Comparison of ENCODE assay signal across 10 cellular contexts in genomic region chr1:111736548-111737215, GRCh38. TPM values are rescaled to one million over a fixed set of nuclear protein-coding genes. Genes with fewer than 3 reads are reported as not detected.
DNase-seq lines count a peak whose midpoint lies in the region; ATAC-seq and TF ChIP-seq lines count a peak whose summit lies in the region.
"Had no signal": no experiment of that assay in that cellular context is flagged by ENCODE, and none has a peak within 500 bp of the region (broad histone marks: within the 10 kb centered on the region; RNA-seq: fewer than 3 reads in every experiment).

No MANE protein-coding gene starts in this region.

- TF ChIP-seq CTCF in SK-N-SH (IDR thresholded peaks at IDR 0.05): no peak
- no peak for TF ChIP-seq CTCF in adrenal gland (IDR thresholded peaks at IDR 0.05)
- TF ChIP-seq CTCF in tibial artery (IDR thresholded peaks at IDR 0.05): no peak

- intact Hi-C loops in adrenal gland (cut with DNase I): no loop called here
- intact Hi-C loops in tibial artery (cut with DNase I; ENCODE audit: low total_unique reads): loop anchor here (10.0 kb wide), 1 partner anchor 232 kb away; the partner anchor contains the start of genes ADORA3 and TMIGD3

- H3K36me3 ChIP-seq in SK-N-SH (replicated peaks in 1 of 2; ENCODE audit: control insufficient read depth in 1 of 2, insufficient read depth in 2 of 2, low read length in 1 of 2) (no peaks in the 10 kb centered on the region), adrenal gland (replicated peaks in 1 of 2) (no peaks in the 10 kb centered on the region), iPS-15b (ENCODE audit: control insufficient read depth, insufficient read depth, low read length) (peaks cover 2% of the 10 kb centered on the region), tibial artery (peaks cover 0 to 4% (median 0%) of the 10 kb centered on the region in 3 donors)

- TF ChIP-seq RAD21 in SK-N-SH (IDR thresholded peaks at IDR 0.05; ENCODE audit: low read length): no peak

- H3K9me3 ChIP-seq in SK-N-SH (no peaks in the 10 kb centered on the region), adrenal gland (replicated peaks in 1 of 3) (no peaks in the 10 kb centered on the region), iPS-15b (ENCODE audit: control insufficient read depth, insufficient read depth, low read length) (no peaks in the 10 kb centered on the region), tibial artery (no peaks in the 10 kb centered on the region)

- WGBS in SK-N-SH (ENCODE audit: low lambda C conversion rate): 72% methylated on average over 3 of the region's 4 CpGs
- WGBS in adrenal gland, 4 donors: 49 to 82% (median 58%) methylated on average over 2 to 4 of the region's 4 CpGs

- H3K4me1 ChIP-seq in SK-N-SH (ENCODE audit: control insufficient read depth in 1 of 2, insufficient read depth in 2 of 2, low read depth in 1 of 2, low read length in 1 of 2) (peaks cover 8 to 15% of the 10 kb centered on the region in 2 experiments; a peak in 3 of 4 replicates), adrenal gland (replicated peaks in 1 of 2) (peaks cover 18 to 30% of the 10 kb centered on the region in 2 donors), iPS-15b (ENCODE audit: control insufficient read depth, insufficient read depth, low read length) (peaks cover 33% of the 10 kb centered on the region), tibial artery (peaks cover 0 to 57% (median 35%) of the 10 kb centered on the region in 4 donors)

- DNase-seq in SK-N-SH (no peak), adrenal gland (peak; percentile 35 to 72 (median 55)), tibial artery (no peak)
- DNase-seq: activated naive CD4-positive, alpha-beta T cell treated with anti-CD3 and anti-CD28 coated beads for 36 hours; T-helper 1 cell had no signal

- no peaks in the 10 kb centered on the region for H3K79me2 ChIP-seq in SK-N-SH (ENCODE audit: insufficient read depth)

- no peak for TF ChIP-seq POLR2A in adrenal gland (IDR thresholded peaks at IDR 0.05)

- H4K20me1 ChIP-seq in SK-N-SH (ENCODE audit: insufficient read depth): no peaks in the 10 kb centered on the region

- CTCF ChIA-PET in SK-N-SH (lab: Yijun Ruan, JAX): interaction anchor here (0.7 to 2.7 kb wide), 7 partner anchors 10 to 634 kb away, joined by 3 to 10 read pairs (median 6); no protein-coding TSS in a partner anchor

- H3K4me3 ChIP-seq in SK-N-SH (ENCODE audit: low read depth in 2 of 2, low read length in 1 of 2) (no peak overlapping the region), adrenal gland (no peak overlapping the region), iPS-15b (ENCODE audit: low read depth, low read length) (peak overlapping the region; percentile 78), tibial artery (no peak overlapping the region)

- H3K27me3 ChIP-seq in SK-N-SH (ENCODE audit: insufficient read depth) (no peaks in the 10 kb centered on the region), adrenal gland (no peaks in the 10 kb centered on the region), iPS-15b (ENCODE audit: control insufficient read depth, insufficient read depth, low read length) (peaks cover 8% of the 10 kb centered on the region), tibial artery (no peaks in the 10 kb centered on the region)

- H2AFZ ChIP-seq in SK-N-SH (ENCODE audit: low read depth): no peak overlapping the region

- no peak for ATAC-seq in SK-N-SH treated with all-trans-retinoic acid at 6 μM for 48 hours
- no peak for ATAC-seq in HG02678 (IDR thresholded peaks at IDR 0.05; ENCODE audit: unreplicated experiment)
- ATAC-seq in GM19395 (IDR thresholded peaks at IDR 0.05; ENCODE audit: unreplicated experiment): no peak

- TF ChIP-seq EP300 in SK-N-SH (IDR thresholded peaks at IDR 0.05; ENCODE audit: borderline replicate concordance in 1 of 2, low read depth in 1 of 2, low read length in 1 of 2): no peak

- no peak overlapping the region for H3K9ac ChIP-seq in SK-N-SH
- no peak overlapping the region for H3K9ac ChIP-seq in iPS-15b (ENCODE audit: low read depth, low read length)

- H3K27ac ChIP-seq in SK-N-SH (ENCODE audit: low read depth in 2 of 2, low read length in 1 of 2) (no peak overlapping the region), adrenal gland (peak overlapping the region in 2 of 5 donors; percentile 9 to 47), temporal lobe (ENCODE audit: low read depth, low read length) (peak overlapping the region; percentile 83), tibial artery (peak overlapping the region in 1 of 2 donors; percentile 96)

- peaks cover 6% of the 10 kb centered on the region for H3F3A ChIP-seq in SK-N-SH (replicated peaks; ENCODE audit: insufficient read depth)

- 0 out of 2 replicates have a peak overlapping the region, but pooled peaks have one; percentile 7 for H3K4me2 ChIP-seq in SK-N-SH

- POLR2A ChIA-PET in SK-N-SH (lab: Yijun Ruan, JAX): no interaction called here

- H3K9me2 ChIP-seq in SK-N-SH: no peaks in the 10 kb centered on the region

TF ChIP-seq in SK-N-SH, 30 proteins besides CTCF, POLR2A, EP300 and RAD21:
- TF ChIP-seq SMC3 (IDR thresholded peaks at IDR 0.05; ENCODE audit: low read depth, low read length): no peak
- TF ChIP-seq YY1 (IDR thresholded peaks at IDR 0.05; ENCODE audit: low read depth): no peak
- no peak for TF ChIP-seq NRF1 (IDR thresholded peaks at IDR 0.05; ENCODE audit: low read depth, low read length)
- no peak for TF ChIP-seq CHD2 (IDR thresholded peaks at IDR 0.05; ENCODE audit: low read length, partially characterized antibody)
- no peak for TF ChIP-seq FOXJ3 (CRISPR knock-in tag; IDR thresholded peaks at IDR 0.05)
- no peak for TF ChIP-seq POLR2AphosphoS5 (IDR thresholded peaks at IDR 0.05; ENCODE audit: low read depth, low read length)

TF ChIP-seq in SK-N-SH treated with all-trans-retinoic acid at 6 μM for 48 hours, 23 proteins besides CTCF, POLR2A, EP300 and RAD21:
- TF ChIP-seq TCF4 (CRISPR knock-in tag; IDR thresholded peaks at IDR 0.05; ENCODE audit: borderline replicate concordance) (no peak), ZC3H10 (CRISPR knock-in tag; IDR thresholded peaks at IDR 0.05) (no peak), ZFP3 (CRISPR knock-in tag; IDR thresholded peaks at IDR 0.05) (no peak)

RNA-seq across cellular contexts. Expression of gene INKA2, which starts 2.5 kb away (rescaled TPM):
- polyA plus RNA-seq in SK-N-SH (2012; rRNA removed): 1.1 and 1.2 TPM in 2 replicates
- polyA plus RNA-seq in SK-N-SH (2012; cell fraction: cytosol; rRNA removed): 0.70 and 0.90 TPM in 2 replicates
- polyA plus RNA-seq in SK-N-SH (2012; cell fraction: nucleus; rRNA removed): 1.5 and 1.7 TPM in 2 replicates
- 1 to 10 TPM in 4 of 8 donors, under 1 TPM in 3, not detected in 1; 0.79 to 4.7 (median 1.4) TPM for total RNA-seq in adrenal gland
- 1 to 10 TPM in 1 of 3 donors, under 1 TPM in 2; 0.61 to 1.7 (median 0.68) TPM for polyA plus RNA-seq in adrenal gland
- 2.7 TPM for total RNA-seq in temporal lobe

RNA-seq across cellular contexts. Expression of gene DDX20, which starts 19.0 kb away (rescaled TPM):
- polyA plus RNA-seq in SK-N-SH (2012; rRNA removed): 3.8 and 5.3 TPM in 2 replicates
- 4.6 and 5.0 TPM in 2 replicates for polyA plus RNA-seq in SK-N-SH (2012; cell fraction: cytosol; rRNA removed)
- polyA plus RNA-seq in SK-N-SH (2012; cell fraction: nucleus; rRNA removed): 5.8 and 10.6 TPM in 2 replicates
- total RNA-seq in adrenal gland: 10 to 100 TPM in 7 of 8 donors, 1 to 10 TPM in 1; 7.3 to 18.4 (median 11.9) TPM
- 10 to 100 TPM in 1 of 3 donors, 1 to 10 TPM in 2; 6.2 to 11.5 (median 6.6) TPM for polyA plus RNA-seq in adrenal gland
- total RNA-seq in temporal lobe: 17.0 TPM

Comparison
In these comparisons a context has a peak if more than half of its experiments do, and no peak if none do; other contexts are left out.
1. DNase-seq: peak in adrenal gland (7 of 7); none in SK-N-SH (single experiment) and tibial artery (0 of 2).